Comparison of ENCODE assay signal across 11 cellular contexts in the genomic region with DNA sequence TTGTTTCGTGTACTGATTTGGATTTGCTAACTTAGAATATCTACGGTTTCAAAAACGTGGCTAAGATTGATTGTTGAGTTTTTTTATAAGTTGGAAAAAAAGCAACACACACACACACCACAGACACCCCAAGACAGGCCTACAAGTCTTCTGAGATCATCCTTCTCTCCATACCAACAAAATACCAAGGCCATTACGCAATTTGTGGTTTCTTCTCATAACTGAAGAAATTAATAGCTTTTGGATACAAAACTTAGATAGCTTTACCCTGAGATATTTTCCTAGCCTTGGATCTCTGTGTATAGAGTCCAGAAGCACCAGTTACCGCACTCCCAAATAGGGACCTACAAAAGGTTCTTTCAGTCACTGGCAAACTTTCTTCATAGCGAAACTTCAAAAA.
A peak's percentile ranks its signal among the peaks of the same experiment; 100 is the strongest.
DNase-seq lines count a peak whose midpoint lies in the region; FAIRE-seq and TF ChIP-seq lines count a peak whose summit lies in the region.
"Had no signal": no experiment of that assay in that cellular context is flagged by ENCODE, and none has a peak within 500 bp of the region (broad histone marks: within the 10 kb centered on the region; RNA-seq: fewer than 3 reads in every experiment).

No MANE protein-coding gene starts in this region.

- dilution Hi-C loops in keratinocyte (cut with MboI; ENCODE audit: extremely low pct_ligation_motif_present, low sequenced_read_pairs): no loop called here

- 76% methylated on average over 6 of the region's 6 CpGs for WGBS in prostate gland

- H3K4me3 Mint-ChIP-seq in activated naive CD8-positive, alpha-beta T cell: no peak overlapping the region
- H3K4me3 Mint-ChIP-seq in activated naive CD8-positive, alpha-beta T cell treated with anti-CD3 and anti-CD28 coated beads for 36 hours: no peak overlapping the region
- no peak overlapping the region for H3K4me3 Mint-ChIP-seq in activated naive CD4-positive, alpha-beta T cell treated with anti-CD3 and anti-CD28 coated beads, Interleukin-2, amount 10 ng/mL, durations not matched to agents 7 days and 5 days

- H3K9ac ChIP-seq in keratinocyte (ENCODE audit: control insufficient read depth, extremely low read depth, insufficient read depth, low read length): no peak overlapping the region
- H3K9ac ChIP-seq: KMS-11 had no signal

- FAIRE-seq in keratinocyte (lab: Jason Lieb, UNC) (peak; percentile 92), urothelium cell line (lab: Jason Lieb, UNC) (no peak)

- H3K36me3 ChIP-seq in ascending aorta (no peaks in the 10 kb centered on the region), keratinocyte (ENCODE audit: control insufficient read depth in 2 of 2, extremely low read depth in 1 of 2, insufficient read depth in 2 of 2, low read length in 2 of 2) (no peaks in the 10 kb centered on the region), prostate gland (no peaks in the 10 kb centered on the region)
- H3K36me3 ChIP-seq: gastrocnemius medialis had no signal

- H3K9me3 Mint-ChIP-seq in activated naive CD8-positive, alpha-beta T cell (ENCODE audit: low read depth): no peaks in the 10 kb centered on the region
- no peaks in the 10 kb centered on the region for H3K9me3 Mint-ChIP-seq in activated naive CD8-positive, alpha-beta T cell treated with anti-CD3 and anti-CD28 coated beads for 36 hours
- no peaks in the 10 kb centered on the region for H3K9me3 Mint-ChIP-seq in activated naive CD4-positive, alpha-beta T cell treated with anti-CD3 and anti-CD28 coated beads, Interleukin-2, amount 10 ng/mL, durations not matched to agents 7 days and 5 days

- H4K20me1 ChIP-seq in keratinocyte (ENCODE audit: control insufficient read depth, extremely low read depth, insufficient read depth, low read length): peaks cover 4% of the 10 kb centered on the region

- peak overlapping the region; percentile 34 for H3K27ac Mint-ChIP-seq in activated naive CD8-positive, alpha-beta T cell
- no peak overlapping the region for H3K27ac Mint-ChIP-seq in activated naive CD8-positive, alpha-beta T cell treated with anti-CD3 and anti-CD28 coated beads for 36 hours
- no peak overlapping the region for H3K27ac Mint-ChIP-seq in activated naive CD4-positive, alpha-beta T cell treated with anti-CD3 and anti-CD28 coated beads, Interleukin-2, amount 10 ng/mL, durations not matched to agents 7 days and 5 days

- intact Hi-C loops in ascending aorta (cut with DNase I): no loop called here
- intact Hi-C loops in prostate gland (cut with DNase I): no loop called here

- H3K27me3 ChIP-seq in ascending aorta: no peaks in the 10 kb centered on the region
- no peaks in the 10 kb centered on the region for H3K27me3 ChIP-seq in keratinocyte (ENCODE audit: control insufficient read depth, extremely low read depth, insufficient read depth, low read length)
- no peaks in the 10 kb centered on the region for H3K27me3 ChIP-seq in prostate gland (replicated peaks; ENCODE audit: insufficient read depth)
- H3K27me3 ChIP-seq: gastrocnemius medialis had no signal

- CTCF ChIA-PET in activated naive CD4-positive, alpha-beta T cell treated with anti-CD3 and anti-CD28 coated beads, Interleukin-2, amount 10 ng/mL, durations not matched to agents 7 days and 5 days (lab: Charles Lee): interaction anchor here (0.8 to 1.9 kb wide), 3 partner anchors 56 to 105 kb away, joined by 3 to 4 read pairs (median 4); no protein-coding TSS in a partner anchor

- H3K4me1 ChIP-seq in ascending aorta (peaks cover 4 to 40% of the 10 kb centered on the region in 2 donors), keratinocyte (ENCODE audit: control insufficient read depth, extremely low read depth, insufficient read depth, low read length) (peaks cover 46% of the 10 kb centered on the region), prostate gland (replicated peaks) (no peaks in the 10 kb centered on the region)

- no peaks in the 10 kb centered on the region for H3K9me1 ChIP-seq in keratinocyte (ENCODE audit: control insufficient read depth, extremely low read depth, insufficient read depth, low read length)

- peaks cover 4% of the 10 kb centered on the region for H3K36me3 Mint-ChIP-seq in activated naive CD8-positive, alpha-beta T cell
- H3K36me3 Mint-ChIP-seq in activated naive CD8-positive, alpha-beta T cell treated with anti-CD3 and anti-CD28 coated beads for 36 hours: peaks cover 9% of the 10 kb centered on the region
- H3K36me3 Mint-ChIP-seq in activated naive CD4-positive, alpha-beta T cell treated with anti-CD3 and anti-CD28 coated beads, Interleukin-2, amount 10 ng/mL, durations not matched to agents 7 days and 5 days: peaks cover 7% of the 10 kb centered on the region

- peaks cover 42% of the 10 kb centered on the region for H3K79me2 ChIP-seq in keratinocyte (ENCODE audit: control insufficient read depth, insufficient read depth, low read length)

- H3K4me2 ChIP-seq in keratinocyte (ENCODE audit: control insufficient read depth, extremely low read depth, insufficient read depth, low read depth, low read length): peak overlapping the region; percentile 52

- DNase-seq in activated naive CD8-positive, alpha-beta T cell treated with anti-CD3 and anti-CD28 coated beads for 36 hours: no peak
- DNase-seq in ascending aorta (ENCODE audit: low spot score in 2 of 2): no peak
- DNase-seq in keratinocyte (ENCODE audit: low read depth, low spot score): peak; percentile 62
- peak; percentile 31 for DNase-seq in urothelium cell line (ENCODE audit: low spot score)
- no peak for DNase-seq in T-helper 9 cell
- no peak for DNase-seq in prostate gland (ENCODE audit: low spot score)
- DNase-seq in activated naive CD4-positive, alpha-beta T cell treated with anti-CD3 and anti-CD28 coated beads, Interleukin-2, amount 10 ng/mL, durations not matched to agents 7 days and 5 days: no peak
- DNase-seq: C1 segment of cervical spinal cord, gastrocnemius medialis had no signal

- TF ChIP-seq POLR2A in prostate gland (IDR thresholded peaks at IDR 0.05): no peak

- H3K9me3 ChIP-seq in ascending aorta: no peaks in the 10 kb centered on the region
- no peaks in the 10 kb centered on the region for H3K9me3 ChIP-seq in keratinocyte (ENCODE audit: control insufficient read depth, low read depth, low read length)
- H3K9me3 ChIP-seq in prostate gland: no peaks in the 10 kb centered on the region
- H3K9me3 ChIP-seq: gastrocnemius medialis had no signal

- TF ChIP-seq CTCF in ascending aorta (IDR thresholded peaks at IDR 0.05) (no peak), keratinocyte (optimal IDR thresholded peaks at IDR 0.05 in 1 of 3, IDR thresholded peaks at IDR 0.05 in 1 of 3, conservative IDR thresholded peaks at IDR 0.05 in 1 of 3; ENCODE audit: extremely low read depth in 1 of 3, insufficient read depth in 2 of 3, low read length in 3 of 3) (no peak), prostate gland (IDR thresholded peaks at IDR 0.05) (no peak)

- no peak overlapping the region for H2AFZ ChIP-seq in keratinocyte (ENCODE audit: control insufficient read depth, low read length)

- no peaks in the 10 kb centered on the region for H3K27me3 Mint-ChIP-seq in activated naive CD8-positive, alpha-beta T cell
- H3K27me3 Mint-ChIP-seq in activated naive CD8-positive, alpha-beta T cell treated with anti-CD3 and anti-CD28 coated beads for 36 hours: no peaks in the 10 kb centered on the region
- H3K27me3 Mint-ChIP-seq in activated naive CD4-positive, alpha-beta T cell treated with anti-CD3 and anti-CD28 coated beads, Interleukin-2, amount 10 ng/mL, durations not matched to agents 7 days and 5 days: no peaks in the 10 kb centered on the region

- H3K27ac ChIP-seq in ascending aorta: peak overlapping the region; percentile 57 to 71
- peak overlapping the region; percentile 35 for H3K27ac ChIP-seq in keratinocyte (ENCODE audit: control insufficient read depth, insufficient read depth, low read length)
- H3K27ac ChIP-seq in prostate gland: no peak overlapping the region
- H3K27ac ChIP-seq: KMS-11 had no signal

- peaks cover 78% of the 10 kb centered on the region for H3K4me1 Mint-ChIP-seq in activated naive CD8-positive, alpha-beta T cell (ENCODE audit: low read depth)
- H3K4me1 Mint-ChIP-seq in activated naive CD8-positive, alpha-beta T cell treated with anti-CD3 and anti-CD28 coated beads for 36 hours: peaks cover 61% of the 10 kb centered on the region
- H3K4me1 Mint-ChIP-seq in activated naive CD4-positive, alpha-beta T cell treated with anti-CD3 and anti-CD28 coated beads, Interleukin-2, amount 10 ng/mL, durations not matched to agents 7 days and 5 days: peaks cover 74% of the 10 kb centered on the region

- H3K4me3 ChIP-seq in ascending aorta: peak overlapping the region in 1 of 2 donors; percentile 27
- no peak overlapping the region for H3K4me3 ChIP-seq in keratinocyte (ENCODE audit: control insufficient read depth in 2 of 3, extremely low read depth in 1 of 3, insufficient read depth in 2 of 3, low read depth in 1 of 3, low read length in 3 of 3)
- no peak overlapping the region for H3K4me3 ChIP-seq in prostate gland
- H3K4me3 ChIP-seq: gastrocnemius medialis had no signal

Comparison
In these comparisons a context has a peak if more than half of its experiments do, and no peak if none do; other contexts are left out.
1. DNase-seq: peak in keratinocyte (single experiment) and urothelium cell line (single experiment); none in activated naive CD8-positive, alpha-beta T cell treated with anti-CD3 and anti-CD28 coated beads for 36 hours (single experiment), ascending aorta (0 of 2), T-helper 9 cell (single experiment), prostate gland (single experiment) and activated naive CD4-positive, alpha-beta T cell treated with anti-CD3 and anti-CD28 coated beads, Interleukin-2, amount 10 ng/mL, durations not matched to agents 7 days and 5 days (single experiment).
2. H3K27ac ChIP-seq: peak in ascending aorta (2 of 2) and keratinocyte (single experiment); none in prostate gland (0 of 2).